9 cellular contexts compared by ENCODE assay signal in the genomic region with DNA sequence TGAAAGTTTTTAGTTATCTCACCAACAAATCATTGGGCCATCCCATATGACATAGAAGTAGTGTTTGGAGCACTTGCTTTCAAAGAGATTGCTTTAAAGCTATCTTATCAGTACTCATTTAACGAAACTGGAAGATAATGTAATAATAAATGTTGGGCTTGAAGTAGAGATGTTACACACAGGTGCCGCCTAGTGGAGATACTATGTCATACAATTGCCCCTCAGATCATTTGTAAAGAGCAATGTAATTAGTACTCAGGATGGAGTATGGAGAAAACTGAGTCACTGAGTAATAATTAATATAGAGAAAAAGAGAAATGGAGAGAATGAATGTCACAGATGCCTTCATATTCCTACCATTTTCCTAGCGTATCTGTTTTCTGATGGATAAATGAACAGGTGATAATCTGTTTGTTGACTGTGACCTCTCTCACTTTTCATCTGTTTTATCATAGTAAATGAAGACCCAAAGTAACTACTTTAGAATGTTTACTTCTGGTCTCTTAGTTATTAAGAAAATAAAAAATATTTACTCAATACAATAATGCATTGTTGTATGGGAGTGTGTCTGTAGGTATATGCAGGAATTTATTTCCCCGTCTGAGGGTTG.
A peak's percentile ranks its signal among the peaks of the same experiment; 100 is the strongest.
DNase-seq lines count a peak whose midpoint lies in the region; ATAC-seq, FAIRE-seq and TF ChIP-seq lines count a peak whose summit lies in the region.
"Had no signal": no experiment of that assay in that cellular context is flagged by ENCODE, and none has a peak within 500 bp of the region (broad histone marks: within the 10 kb centered on the region; RNA-seq: fewer than 3 reads in every experiment).

No MANE protein-coding gene starts in this region.

- CTCF ChIA-PET in K562 (lab: Yijun Ruan, JAX; ENCODE audit: low intra/inter-chr PET ratio), result interaction anchor here (0.6 to 1.6 kb wide), 6 partner anchors 72 to 382 kb away, joined by 3 to 9 read pairs (median 4); no protein-coding TSS in a partner anchor

- H2AFZ ChIP-seq in K562 (ENCODE audit: low read depth, low read length), result no peak overlapping the region
- H2AFZ ChIP-seq in keratinocyte (ENCODE audit: control insufficient read depth, low read length), result no peak overlapping the region

- H3K9me3 ChIP-seq in K562 (replicated peaks; ENCODE audit: control insufficient read depth, insufficient read depth, low read depth, low read length) (no peaks in the 10 kb centered on the region), keratinocyte (ENCODE audit: control insufficient read depth, low read depth, low read length) (no peaks in the 10 kb centered on the region)
- H3K9me3 ChIP-seq: BLaER1 had no signal

- no TSS peak for BruUV-seq in K562 (replicated peaks; lab: Mats Ljungman, UMichigan)

- H3K4me2 ChIP-seq in K562 (ENCODE audit: insufficient read depth, low read length), result no peak overlapping the region
- H3K4me2 ChIP-seq in keratinocyte (ENCODE audit: control insufficient read depth, extremely low read depth, insufficient read depth, low read depth, low read length), result peak overlapping the region; percentile 66
- H3K4me2 ChIP-seq: BLaER1 had no signal

- no peak overlapping the region for H3K27ac ChIP-seq in K562 (ENCODE audit: extremely low read depth, low read depth, low read length)
- no peak overlapping the region for H3K27ac ChIP-seq in keratinocyte (ENCODE audit: control insufficient read depth, insufficient read depth, low read length)
- H3K27ac ChIP-seq: BLaER1 had no signal

- 11% methylated on average over 4 of the region's 4 CpGs for WGBS in K562 (ENCODE audit: insufficient coverage, low coverage, missing lambda C conversion rate)

- H3K36me3 ChIP-seq in K562 (ENCODE audit: control insufficient read depth, insufficient read depth, low read length), result no peaks in the 10 kb centered on the region
- H3K36me3 ChIP-seq in keratinocyte (ENCODE audit: control insufficient read depth in 2 of 2, extremely low read depth in 1 of 2, insufficient read depth in 2 of 2, low read length in 2 of 2), result no peaks in the 10 kb centered on the region
- H3K36me3 ChIP-seq: BLaER1 had no signal

- no peak for TF ChIP-seq EP300 in K562 (IDR thresholded peaks at IDR 0.05; ENCODE audit: low read length)

- H3K4me3 ChIP-seq in K562, result no peak overlapping the region
- no peak overlapping the region for H3K4me3 ChIP-seq in keratinocyte (ENCODE audit: control insufficient read depth in 2 of 3, extremely low read depth in 1 of 3, insufficient read depth in 2 of 3, low read depth in 1 of 3, low read length in 3 of 3)
- H3K4me3 ChIP-seq: BLaER1 had no signal

- ATAC-seq in K562 (peak; percentile 68; the same call in 1 of the 3 replicates), GM18519 (IDR thresholded peaks at IDR 0.05; ENCODE audit: low FRiP score, unreplicated experiment) (no peak)
- peak; percentile 36 for ATAC-seq in stimulated activated naive CD8-positive, alpha-beta T cell treated with anti-CD3 and anti-CD28 coated beads, Interleukin-15, Interleukin-2, amounts not matched to agents 100 U/mL and 50 U/mL, for 24 hours

- H3K9me1 ChIP-seq in K562 (ENCODE audit: control insufficient read depth, insufficient read depth, low read length) (no peaks in the 10 kb centered on the region), keratinocyte (ENCODE audit: control insufficient read depth, extremely low read depth, insufficient read depth, low read length) (no peaks in the 10 kb centered on the region)

- peak; percentile 65 to 81 (median 72); a peak in 5 of 6 replicates for TF ChIP-seq CTCF in K562 (IDR thresholded peaks at IDR 0.05 in 2 of 3, conservative IDR thresholded peaks at IDR 0.05 in 1 of 3; ENCODE audit: insufficient read depth in 2 of 3, low read depth in 1 of 3, low read length in 3 of 3)
- TF ChIP-seq CTCF in keratinocyte (optimal IDR thresholded peaks at IDR 0.05 in 1 of 3, IDR thresholded peaks at IDR 0.05 in 1 of 3, conservative IDR thresholded peaks at IDR 0.05 in 1 of 3; ENCODE audit: extremely low read depth in 1 of 3, insufficient read depth in 2 of 3, low read length in 3 of 3), result peak in 2 of 3 experiments; percentile 67 to 70

- no peak for TF ChIP-seq POLR2A in K562 (conservative IDR thresholded peaks at IDR 0.05)

- dilution Hi-C loops in keratinocyte (cut with MboI; ENCODE audit: extremely low pct_ligation_motif_present, low sequenced_read_pairs), result no loop called here

- in situ Hi-C loops in K562 (cut with MboI), result no loop called here

- peak; percentile 55 to 87 for TF ChIP-seq RAD21 in K562 (CRISPR knock-in tag; conservative IDR thresholded peaks at IDR 0.05 in 1 of 2, IDR thresholded peaks at IDR 0.05 in 1 of 2)

- H3K27me3 ChIP-seq in K562 (ENCODE audit: control insufficient read depth in 2 of 2, insufficient read depth in 2 of 2, low read length in 2 of 2) (no peaks in the 10 kb centered on the region; a peak in 1 of 5 replicates), keratinocyte (ENCODE audit: control insufficient read depth, extremely low read depth, insufficient read depth, low read length) (no peaks in the 10 kb centered on the region)
- H3K27me3 ChIP-seq: BLaER1 had no signal

- H3K79me2 ChIP-seq in K562 (ENCODE audit: control insufficient read depth, insufficient read depth, low read length) (no peaks in the 10 kb centered on the region), keratinocyte (ENCODE audit: control insufficient read depth, insufficient read depth, low read length) (no peaks in the 10 kb centered on the region)

- H3K4me1 ChIP-seq in K562 (replicated peaks in 1 of 2; ENCODE audit: control insufficient read depth in 2 of 2, insufficient read depth in 2 of 2, low read length in 2 of 2) (no peaks in the 10 kb centered on the region), keratinocyte (ENCODE audit: control insufficient read depth, extremely low read depth, insufficient read depth, low read length) (no peaks in the 10 kb centered on the region)
- H3K4me1 ChIP-seq: BLaER1 had no signal

- POLR2A ChIA-PET in K562 (lab: Yijun Ruan, JAX), result no interaction called here

- intact Hi-C loops in K562 (cut with micrococcal nuclease), result loop anchor here (5.0 kb wide), 2 partner anchors 90 to 215 kb away; a partner anchor contains a TSS

- DNase-seq in DMS153 treated with DMSO at 0.1 percent for 48 hours (lab: John Stamatoyannopoulos, UW; ENCODE audit: unreplicated experiment) (peak; percentile 54), DMS153 (lab: John Stamatoyannopoulos, UW) (no peak), HuH-7 (ENCODE audit: low spot score) (peak; percentile 33), OCI-M1 (lab: John Stamatoyannopoulos, UW) (peak; percentile 72), K562 (ENCODE audit: extremely low read depth in 1 of 4, low spot score in 3 of 4) (peak; percentile 39 to 57 (median 45)), keratinocyte (ENCODE audit: low read depth, low spot score) (no peak)
- DNase-seq in stimulated activated naive CD8-positive, alpha-beta T cell treated with anti-CD3 and anti-CD28 coated beads, Interleukin-15, Interleukin-2, amounts not matched to agents 100 U/mL and 50 U/mL, for 24 hours, result peak; percentile 26

- no peaks in the 10 kb centered on the region for H4K20me1 ChIP-seq in K562 (replicated peaks; ENCODE audit: control insufficient read depth, insufficient read depth, low read length)
- H4K20me1 ChIP-seq in keratinocyte (ENCODE audit: control insufficient read depth, extremely low read depth, insufficient read depth, low read length), result no peaks in the 10 kb centered on the region
- H4K20me1 ChIP-seq: BLaER1 had no signal

- H3K9ac ChIP-seq in K562 (ENCODE audit: insufficient read depth in 1 of 2, low read depth in 2 of 2, low read length in 2 of 2) (no peak overlapping the region), keratinocyte (ENCODE audit: control insufficient read depth, extremely low read depth, insufficient read depth, low read length) (no peak overlapping the region)
- H3K9ac ChIP-seq: BLaER1 had no signal

- FAIRE-seq in K562 (lab: Jason Lieb, UNC), result peak; percentile 70
- FAIRE-seq in keratinocyte (lab: Jason Lieb, UNC), result no peak

TF ChIP-seq in K562, 482 proteins besides CTCF, POLR2A, EP300 and RAD21:
- TF ChIP-seq SMC3 (conservative IDR thresholded peaks at IDR 0.05; ENCODE audit: insufficient read depth, low read depth, low read length) (peak; percentile 58), ELF2 (CRISPR knock-in tag; IDR thresholded peaks at IDR 0.05) (0 out of 2 replicates have a peak, but pooled peaks have one; percentile 13), ZNF785 (CRISPR knock-in tag; IDR thresholded peaks at IDR 0.05) (no peak), CREM (IDR thresholded peaks at IDR 0.05; ENCODE audit: low read depth) (0 out of 2 replicates have a peak, but pooled peaks have one; percentile 16)

Comparison
In these comparisons a context has a peak if more than half of its experiments do, and no peak if none do; other contexts are left out.
1. DNase-seq: peak in DMS153 treated with DMSO at 0.1 percent for 48 hours (single experiment), HuH-7 (single experiment), OCI-M1 (single experiment), K562 (4 of 4) and stimulated activated naive CD8-positive, alpha-beta T cell treated with anti-CD3 and anti-CD28 coated beads, Interleukin-15, Interleukin-2, amounts not matched to agents 100 U/mL and 50 U/mL, for 24 hours (single experiment); none in DMS153 (single experiment) and keratinocyte (single experiment).